In genomic region chr16:5367960-5368359, GRCh38 we compare ENCODE assay signal across 3 cellular contexts.
"Had no signal": no experiment of that assay in that cellular context is flagged by ENCODE, and none has a peak within 500 bp of the region (broad histone marks: within the 10 kb centered on the region; RNA-seq: fewer than 3 reads in every experiment).

No MANE protein-coding gene starts in this region.

- DNase-seq: IMR-90, KBM-7, KG1 had no signal
